ENCODE assay signal across 12 cellular contexts in the genomic region with DNA sequence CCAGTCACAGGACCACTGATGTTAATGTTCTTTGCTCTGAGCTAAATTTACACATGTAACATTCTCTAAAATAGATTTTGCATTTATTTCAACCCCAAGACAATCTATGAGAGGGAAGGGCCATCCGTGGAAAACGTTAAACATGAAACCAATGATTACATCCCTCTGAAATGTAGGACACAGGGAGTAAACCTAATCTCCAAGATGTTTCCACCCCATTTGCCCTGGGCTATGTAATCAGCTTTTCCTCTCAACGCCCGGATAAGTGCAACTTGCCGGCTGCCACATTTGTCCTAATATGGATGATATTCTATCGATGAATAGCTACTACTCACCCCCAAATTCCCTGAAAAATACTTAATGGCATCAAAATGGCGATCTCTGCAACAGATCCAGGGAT. TPM values are rescaled to one million over a fixed set of nuclear protein-coding genes. Genes with fewer than 3 reads are reported as not detected.
DNase-seq lines count a peak whose midpoint lies in the region; TF ChIP-seq lines count a peak whose summit lies in the region.
"Had no signal": no experiment of that assay in that cellular context is flagged by ENCODE, and none has a peak within 500 bp of the region (broad histone marks: within the 10 kb centered on the region; RNA-seq: fewer than 3 reads in every experiment).

No MANE protein-coding gene starts in this region.

- H3K9me3 Mint-ChIP-seq in activated CD4-positive, alpha-beta memory T cell treated with anti-CD3 and anti-CD28 coated beads for 36 hours = no peaks in the 10 kb centered on the region

- H3K27ac ChIP-seq in parathyroid adenoma = no peak overlapping the region
- H3K27ac ChIP-seq: thoracic aorta had no signal

- no peak for TF ChIP-seq CTCF in Loucy (conservative IDR thresholded peaks at IDR 0.05; ENCODE audit: low read length)
- TF ChIP-seq CTCF in parathyroid adenoma (IDR thresholded peaks at IDR 0.05) = no peak

- intact Hi-C loops in activated CD4-positive, alpha-beta memory T cell treated with anti-CD3 and anti-CD28 coated beads for 36 hours (cut with micrococcal nuclease) = loop anchor here (1.0 to 5.0 kb wide), 3 partner anchors 11 to 99 kb away; no protein-coding TSS in a partner anchor

- no peaks in the 10 kb centered on the region for H4K20me1 ChIP-seq in Loucy (ENCODE audit: insufficient read depth, low read length, poor library complexity, severe bottlenecking)

- no peaks in the 10 kb centered on the region for H3F3A ChIP-seq in Loucy (ENCODE audit: low read depth)

- H3K9me2 ChIP-seq in Loucy (replicated peaks; ENCODE audit: low read depth, low read length) = no peaks in the 10 kb centered on the region

- POLR2A ChIA-PET in activated CD4-positive, alpha-beta memory T cell treated with anti-CD3 and anti-CD28 coated beads for 36 hours (lab: Charles Lee) = interaction anchor here (1.5 kb wide), 1 partner anchor 11 kb away, joined by 6 read pairs; no protein-coding TSS in a partner anchor

- no peaks in the 10 kb centered on the region for H3K27me3 ChIP-seq in Loucy (ENCODE audit: insufficient read depth, low read length, poor library complexity, severe bottlenecking)
- H3K27me3 ChIP-seq in parathyroid adenoma (ENCODE audit: control insufficient read depth, insufficient read depth, low read length) = no peaks in the 10 kb centered on the region

- H3K4me3 Mint-ChIP-seq in activated CD4-positive, alpha-beta memory T cell treated with anti-CD3 and anti-CD28 coated beads for 36 hours = no peak overlapping the region

- H3K4me1 Mint-ChIP-seq in activated CD4-positive, alpha-beta memory T cell treated with anti-CD3 and anti-CD28 coated beads for 36 hours (ENCODE audit: low read depth) = peaks cover 30% of the 10 kb centered on the region

- H3K4me2 ChIP-seq in Loucy (ENCODE audit: low read depth, low read length, poor library complexity, severe bottlenecking) (peak overlapping the region; percentile 61), parathyroid adenoma (ENCODE audit: low read length) (peak overlapping the region; percentile 58)

- no peak overlapping the region for H3K27ac Mint-ChIP-seq in activated CD4-positive, alpha-beta memory T cell treated with anti-CD3 and anti-CD28 coated beads for 36 hours

- H2AFZ ChIP-seq in Loucy (ENCODE audit: low read length) (no peak overlapping the region), parathyroid adenoma (no peak overlapping the region)

- H3K4me1 ChIP-seq in Loucy (ENCODE audit: insufficient read depth, low read length, poor library complexity, severe bottlenecking) (peaks cover 22% of the 10 kb centered on the region), parathyroid adenoma (peaks cover 12% of the 10 kb centered on the region)

- peaks cover 14% of the 10 kb centered on the region for H3K27me3 Mint-ChIP-seq in activated CD4-positive, alpha-beta memory T cell treated with anti-CD3 and anti-CD28 coated beads for 36 hours

- no peaks in the 10 kb centered on the region for H3K79me2 ChIP-seq in Loucy (ENCODE audit: insufficient read depth, low read length)
- no peaks in the 10 kb centered on the region for H3K79me2 ChIP-seq in parathyroid adenoma

- H3K36me3 Mint-ChIP-seq in activated CD4-positive, alpha-beta memory T cell treated with anti-CD3 and anti-CD28 coated beads for 36 hours = no peaks in the 10 kb centered on the region

- H3K36me3 ChIP-seq in Loucy (ENCODE audit: insufficient read depth, low read length) (no peaks in the 10 kb centered on the region), parathyroid adenoma (ENCODE audit: control insufficient read depth, insufficient read depth, low read length) (no peaks in the 10 kb centered on the region)
- H3K36me3 ChIP-seq: thoracic aorta had no signal

- peak; percentile 19 for DNase-seq in NCI-H2227 (lab: John Stamatoyannopoulos, UW; ENCODE audit: unreplicated experiment)
- no peak for DNase-seq in NCI-H2227 treated with DMSO at 0.1 percent for 48 hours (lab: John Stamatoyannopoulos, UW)
- DNase-seq in astrocyte of the hippocampus (ENCODE audit: low read depth, low spot score) = peak; percentile 65
- no peak for DNase-seq in SKM-1 treated with dmso at 0.1 percent for 144 hours (lab: John Stamatoyannopoulos, UW; ENCODE audit: unreplicated experiment)
- no peak for DNase-seq in NCI-H1436 treated with DMSO at 0.1 percent for 48 hours (lab: John Stamatoyannopoulos, UW)
- DNase-seq in activated CD4-positive, alpha-beta memory T cell treated with anti-CD3 and anti-CD28 coated beads for 36 hours = no peak
- DNase-seq: NCI-H748 treated with DMSO at 0.1 percent for 48 hours, SHP77 treated with DMSO at 0.1 percent for 48 hours had no signal

- no peak overlapping the region for H3K9ac ChIP-seq in Loucy (ENCODE audit: low read depth, low read length, poor library complexity, severe bottlenecking)
- H3K9ac ChIP-seq in parathyroid adenoma = no peak overlapping the region

- H3K4me3 ChIP-seq in Loucy (ENCODE audit: low read length, poor library complexity, severe bottlenecking) (no peak overlapping the region), parathyroid adenoma (ENCODE audit: low read depth, low read length) (no peak overlapping the region)
- H3K4me3 ChIP-seq: lung had no signal

- no peaks in the 10 kb centered on the region for H3K9me3 ChIP-seq in Loucy (ENCODE audit: insufficient read depth, low read depth, low read length)
- no peaks in the 10 kb centered on the region for H3K9me3 ChIP-seq in parathyroid adenoma (ENCODE audit: control insufficient read depth, low read length)
- H3K9me3 ChIP-seq: thoracic aorta had no signal

- CTCF ChIA-PET in activated CD4-positive, alpha-beta memory T cell treated with anti-CD3 and anti-CD28 coated beads for 36 hours (lab: Charles Lee) = interaction anchor here (1.9 to 3.0 kb wide), 3 partner anchors 9 to 69 kb away, joined by 4 to 10 read pairs (median 6); no protein-coding TSS in a partner anchor

RNA-seq across cellular contexts. Expression of gene FMN1, which starts 6.4 kb away (rescaled TPM):
- under 1 TPM in 1 of 2 experiments, not detected in 1; 0.05 TPM for total RNA-seq in activated CD4-positive, alpha-beta memory T cell treated with anti-CD3 and anti-CD28 coated beads for 36 hours

Comparison
In these comparisons a context has a peak if more than half of its experiments do, and no peak if none do; other contexts are left out.
1. DNase-seq: peak in NCI-H2227 (single experiment) and astrocyte of the hippocampus (single experiment); none in NCI-H2227 treated with DMSO at 0.1 percent for 48 hours (single experiment), SKM-1 treated with dmso at 0.1 percent for 144 hours (single experiment), NCI-H1436 treated with DMSO at 0.1 percent for 48 hours (single experiment) and activated CD4-positive, alpha-beta memory T cell treated with anti-CD3 and anti-CD28 coated beads for 36 hours (single experiment).